In genomic region chr2:101133492-101134101, GRCh38 we compare ENCODE assay signal across 1 cellular context.
TF ChIP-seq lines count a peak whose summit lies in the region.

No MANE protein-coding gene starts in this region.

TF ChIP-seq in SK-N-SH treated with all-trans-retinoic acid at 6 μM for 48 hours, 23 proteins besides CTCF, POLR2A, EP300 and RAD21 (continued from another document):
- TF ChIP-seq, protein P1, sequence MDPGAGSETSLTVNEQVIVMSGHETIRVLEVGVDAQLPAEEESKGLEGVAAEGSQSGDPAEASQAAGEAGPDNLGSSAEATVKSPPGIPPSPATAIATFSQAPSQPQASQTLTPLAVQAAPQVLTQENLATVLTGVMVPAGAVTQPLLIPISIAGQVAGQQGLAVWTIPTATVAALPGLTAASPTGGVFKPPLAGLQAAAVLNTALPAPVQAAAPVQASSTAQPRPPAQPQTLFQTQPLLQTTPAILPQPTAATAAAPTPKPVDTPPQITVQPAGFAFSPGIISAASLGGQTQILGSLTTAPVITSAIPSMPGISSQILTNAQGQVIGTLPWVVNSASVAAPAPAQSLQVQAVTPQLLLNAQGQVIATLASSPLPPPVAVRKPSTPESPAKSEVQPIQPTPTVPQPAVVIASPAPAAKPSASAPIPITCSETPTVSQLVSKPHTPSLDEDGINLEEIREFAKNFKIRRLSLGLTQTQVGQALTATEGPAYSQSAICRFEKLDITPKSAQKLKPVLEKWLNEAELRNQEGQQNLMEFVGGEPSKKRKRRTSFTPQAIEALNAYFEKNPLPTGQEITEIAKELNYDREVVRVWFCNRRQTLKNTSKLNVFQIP (CRISPR knock-in tag; IDR thresholded peaks at IDR 0.05; ENCODE audit: borderline replicate concordance, low read depth): no peak
